28 cellular contexts compared by ENCODE assay signal in genomic region chr1:33710989-33711388, GRCh38.
DNase-seq lines count a peak whose midpoint lies in the region; ATAC-seq and TF ChIP-seq lines count a peak whose summit lies in the region.
"Had no signal": no experiment of that assay in that cellular context is flagged by ENCODE, and none has a peak within 500 bp of the region (broad histone marks: within the 10 kb centered on the region; RNA-seq: fewer than 3 reads in every experiment).

No MANE protein-coding gene starts in this region.

- TF ChIP-seq CTCF in AG09309 (IDR thresholded peaks at IDR 0.05; ENCODE audit: control insufficient read depth, insufficient read depth, low read depth, low read length, missing control alignments) (no peak), fibroblast of the aortic adventitia (IDR thresholded peaks at IDR 0.05; ENCODE audit: insufficient read depth, low read length) (no peak)

- peak; percentile 23 for DNase-seq in AG09309 (ENCODE audit: low read depth)
- peak; percentile 52 for DNase-seq in EH (ENCODE audit: low read depth)
- DNase-seq in NCI-H526 treated with DMSO at 0.1 percent for 48 hours (lab: John Stamatoyannopoulos, UW) = peak; percentile 96
- peak; percentile 24 for DNase-seq in fibroblast of the aortic adventitia (ENCODE audit: low read depth)
- DNase-seq in NCI-H1048 (lab: John Stamatoyannopoulos, UW) = no peak
- no peak for DNase-seq in LoVo (ENCODE audit: low spot score)
- DNase-seq: activated CD4-positive, alpha-beta T cell treated with anti-CD3 and anti-CD28 coated beads, Interleukin-2, amount 50 U/mL, for 1 hour; activated CD4-positive, CD25-positive, alpha-beta regulatory T cell; activated effector memory CD4-positive, alpha-beta T cell treated with Interleukin-2 at 50 U/mL for 16 hours; activated T-cell treated with anti-CD3 and anti-CD28 coated beads, Interleukin-2, amount 50 U/mL, for 1 hour; AML-193; CD8-positive, alpha-beta memory T cell; glutamatergic neuron; left ventricle myocardium inferior; mesenchymal stem cell; NCI-H1105; NCI-H2029; NCI-H774; pancreas; small intestine; stimulated activated naive CD4-positive, alpha-beta T cell; T-helper 1 cell; upper lobe of right lung had no signal

- no peak for ATAC-seq in GM21723 (IDR thresholded peaks at IDR 0.05; ENCODE audit: unreplicated experiment)
- ATAC-seq in HG02588 (IDR thresholded peaks at IDR 0.05; ENCODE audit: unreplicated experiment) = no peak
- ATAC-seq: activated naive CD4-positive, alpha-beta T cell treated with anti-CD3 and anti-CD28 coated beads, Interleukin-2, amount 50 U/mL, for 72 hours; HCT116; pancreas; upper lobe of right lung had no signal

- H3K4me3 ChIP-seq in AG09309 (ENCODE audit: control insufficient read depth, low read depth, low read length) (no peak overlapping the region), fibroblast of the aortic adventitia (ENCODE audit: low read depth, low read length) (no peak overlapping the region)
- H3K4me3 ChIP-seq: left ventricle myocardium inferior, pancreas, right atrium auricular region, upper lobe of right lung had no signal

Comparison
In these comparisons a context has a peak if more than half of its experiments do, and no peak if none do; other contexts are left out.
1. DNase-seq: peak in AG09309 (single experiment), EH (single experiment), NCI-H526 treated with DMSO at 0.1 percent for 48 hours (single experiment) and fibroblast of the aortic adventitia (single experiment); none in NCI-H1048 (single experiment) and LoVo (single experiment).